Comparison of ENCODE assay signal across 21 cellular contexts in the genomic region with DNA sequence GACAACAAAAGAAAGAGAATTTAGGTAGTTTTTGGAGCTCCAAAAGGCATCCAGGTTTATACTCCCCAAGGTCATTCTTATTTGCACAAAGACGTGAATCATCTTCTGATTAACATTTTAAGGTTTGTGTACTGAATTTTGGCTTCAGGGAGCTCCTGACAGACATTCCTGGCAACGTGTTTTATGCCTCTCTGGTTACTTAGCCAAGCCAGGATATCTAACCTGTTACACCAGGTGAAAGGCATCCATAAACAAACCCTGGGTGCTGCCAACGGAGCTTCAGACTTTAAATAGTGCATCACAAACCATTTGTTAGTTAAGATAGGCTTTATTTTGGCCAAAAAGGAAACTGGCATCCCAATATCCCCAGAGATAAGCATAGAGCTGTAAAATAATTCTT.
"Had no signal": no experiment of that assay in that cellular context is flagged by ENCODE, and none has a peak within 500 bp of the region (broad histone marks: within the 10 kb centered on the region; RNA-seq: fewer than 3 reads in every experiment).

No MANE protein-coding gene starts in this region.

- FAIRE-seq: keratinocyte, TTC549 had no signal

- H3K27me3 ChIP-seq: heart right ventricle, left lung, sigmoid colon, stomach, suprapubic skin, transverse colon, uterus had no signal

- H3K36me3 ChIP-seq: heart right ventricle, left lung, sigmoid colon, stomach, suprapubic skin, transverse colon, uterus had no signal

- ATAC-seq: heart right ventricle; left lung; naive thymus-derived CD8-positive, alpha-beta T cell; stimulated activated memory B cell treated with anti-CD40 and anti-IgM and Interleukin-4, amounts not matched to agents 10 μg/mL and 1 μg/mL and 100 μg/mL, for 72 hours had no signal

- H3K4me3 ChIP-seq: heart right ventricle, left lung, lung, sigmoid colon, smooth muscle cell, stomach, suprapubic skin, transverse colon, uterus had no signal

- DNase-seq: activated naive CD4-positive, alpha-beta T cell treated with Interleukin-2 at 50 U/mL for 16 hours; activated naive CD8-positive, alpha-beta T cell treated with anti-CD3 and anti-CD28 coated beads, Interleukin-2, amount 10 ng/mL, durations not matched to agents 7 days and 5 days; activated T-cell treated with anti-CD3 and anti-CD28 coated beads, Interleukin-2, amount 50 U/mL, for 24 hours; amniotic stem cell; cerebellar nuclear complex; cortex of kidney; heart right ventricle; left lung; naive thymus-derived CD8-positive, alpha-beta T cell; retina; sigmoid colon; stimulated activated CD4-positive, alpha-beta T cell treated with anti-CD3 and anti-CD28 coated beads, Interleukin-15, amount 100 ng/mL, for 24 hours; stomach; transverse colon; uterus had no signal
